In the genomic region with DNA sequence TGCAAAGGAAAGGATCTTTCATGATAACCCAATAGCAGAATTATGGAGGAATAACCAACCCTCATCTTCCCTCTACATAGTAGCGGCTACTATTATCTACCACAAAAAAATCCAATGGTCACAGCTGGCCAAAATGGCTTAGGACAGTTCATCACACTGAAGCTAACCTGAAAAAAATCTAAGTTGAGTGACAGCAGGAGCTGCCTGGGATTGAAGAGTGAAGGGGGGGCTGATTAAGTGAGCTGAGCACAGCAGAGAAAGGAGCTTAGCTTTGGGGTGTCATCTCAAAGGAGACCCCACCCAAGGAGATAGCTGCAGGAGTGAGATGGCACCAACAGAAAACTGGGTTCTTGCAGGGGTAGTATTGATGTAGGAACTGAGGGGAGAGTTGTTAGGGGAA, we compare ENCODE assay signal across 21 cellular contexts. TPM values are rescaled to one million over a fixed set of nuclear protein-coding genes. Genes with fewer than 3 reads are reported as not detected.
DNase-seq lines count a peak whose midpoint lies in the region; ATAC-seq, FAIRE-seq and TF ChIP-seq lines count a peak whose summit lies in the region.
"Had no signal": no experiment of that assay in that cellular context is flagged by ENCODE, and none has a peak within 500 bp of the region (broad histone marks: within the 10 kb centered on the region; RNA-seq: fewer than 3 reads in every experiment).

No MANE protein-coding gene starts in this region.

- ATAC-seq in A549 (no peak), right lobe of liver (no peak), natural killer cell (no peak), HG02884 (IDR thresholded peaks at IDR 0.05; ENCODE audit: unreplicated experiment) (no peak)
- ATAC-seq: stimulated activated naive CD8-positive, alpha-beta T cell treated with anti-CD3 and anti-CD28 coated beads, Interleukin-15, amount 100 ng/mL, for 72 hours had no signal

- H3K27ac Mint-ChIP-seq in CD4-positive, alpha-beta memory T cell, result peak overlapping the region in 6 of 7 donors; percentile 0 to 71 (median 13)
- H3K27ac Mint-ChIP-seq in natural killer cell (peak overlapping the region in 1 of 2 donors; percentile 14), CD14-positive monocyte (no peak overlapping the region)
- H3K27ac Mint-ChIP-seq: activated naive CD8-positive, alpha-beta T cell treated with anti-CD3 and anti-CD28 coated beads, Interleukin-2, amount 10 ng/mL, durations not matched to agents 7 days and 5 days; HFFc6 had no signal

- DNase-seq in A549 (ENCODE audit: low read depth in 1 of 2, low spot score in 1 of 2) (no peak), right lobe of liver (no peak), NCI-H524 treated with DMSO at 0.1 percent for 48 hours (lab: John Stamatoyannopoulos, UW) (no peak), natural killer cell (no peak), CD14-positive monocyte (ENCODE audit: low spot score) (no peak)
- DNase-seq in CD4-positive, alpha-beta memory T cell, result no peak
- DNase-seq: activated CD4-positive, alpha-beta T cell treated with anti-CD3 and anti-CD28 coated beads for 48 hours; activated naive CD8-positive, alpha-beta T cell treated with anti-CD3 and anti-CD28 coated beads, Interleukin-2, amount 10 ng/mL, durations not matched to agents 7 days and 5 days; effector CD8-positive, alpha-beta T cell; foreskin melanocyte; HFFc6; hippocampal formation; stimulated activated naive CD8-positive, alpha-beta T cell treated with anti-CD3 and anti-CD28 coated beads, Interleukin-15, amount 100 ng/mL, for 72 hours; tibial artery had no signal

- H3K27me3 Mint-ChIP-seq in CD4-positive, alpha-beta memory T cell, result no peaks in the 10 kb centered on the region
- H3K27me3 Mint-ChIP-seq in natural killer cell (ENCODE audit: low read depth in 2 of 2), result no peaks in the 10 kb centered on the region
- peaks cover 1 to 4% (median 2%) of the 10 kb centered on the region in 3 donors for H3K27me3 Mint-ChIP-seq in CD14-positive monocyte (ENCODE audit: low read depth in 3 of 3)
- H3K27me3 Mint-ChIP-seq: activated naive CD8-positive, alpha-beta T cell treated with anti-CD3 and anti-CD28 coated beads, Interleukin-2, amount 10 ng/mL, durations not matched to agents 7 days and 5 days; stimulated activated naive CD8-positive, alpha-beta T cell treated with anti-CD3 and anti-CD28 coated beads, Interleukin-15, amount 100 ng/mL, for 72 hours had no signal

- H3K9me3 ChIP-seq in A549, result no peaks in the 10 kb centered on the region
- H3K9me3 ChIP-seq in CD4-positive, alpha-beta memory T cell (ENCODE audit: control insufficient read depth in 1 of 2, low read length in 2 of 2), result no peaks in the 10 kb centered on the region
- H3K9me3 ChIP-seq in right lobe of liver, result no peaks in the 10 kb centered on the region
- H3K9me3 ChIP-seq: SJCRH30, tibial artery had no signal

- H3K36me3 ChIP-seq in CD4-positive, alpha-beta memory T cell (ENCODE audit: insufficient read depth, low read length), result no peaks in the 10 kb centered on the region
- H3K36me3 ChIP-seq in right lobe of liver, result no peaks in the 10 kb centered on the region
- H3K36me3 ChIP-seq: brain microvascular endothelial cell, SJCRH30, tibial artery had no signal

- TF ChIP-seq CTCF in A549 (IDR thresholded peaks at IDR 0.05) (no peak), VCaP (conservative IDR thresholded peaks at IDR 0.05) (no peak), right lobe of liver (IDR thresholded peaks at IDR 0.05) (no peak), natural killer cell (IDR thresholded peaks at IDR 0.05) (no peak), CD14-positive monocyte (IDR thresholded peaks at IDR 0.05) (no peak)

- H3K4me1 Mint-ChIP-seq in CD4-positive, alpha-beta memory T cell, result peaks cover 31 to 45% (median 36%) of the 10 kb centered on the region in 4 donors
- H3K4me1 Mint-ChIP-seq in natural killer cell (peaks cover 26 to 27% of the 10 kb centered on the region in 2 donors), CD14-positive monocyte (peaks cover 21% of the 10 kb centered on the region)

- H3K4me3 ChIP-seq in A549 (no peak overlapping the region), right lobe of liver (no peak overlapping the region)
- no peak overlapping the region for H3K4me3 ChIP-seq in CD4-positive, alpha-beta memory T cell (ENCODE audit: low read length in 2 of 2)
- H3K4me3 ChIP-seq: SJCRH30, tibial artery had no signal

- H3K27ac ChIP-seq in A549, result peak overlapping the region; percentile 25 to 34; a peak in 3 of 6 replicates
- H3K27ac ChIP-seq in CD4-positive, alpha-beta memory T cell (ENCODE audit: low read depth, low read length), result no peak overlapping the region
- peak overlapping the region; percentile 51; the same call in 1 of the 2 replicates for H3K27ac ChIP-seq in VCaP
- peak overlapping the region in 2 of 3 donors; percentile 2 to 89 for H3K27ac ChIP-seq in right lobe of liver
- H3K27ac ChIP-seq: brain microvascular endothelial cell, KMS-11, SJCRH30, tibial artery had no signal

- no peak for TF ChIP-seq EP300 in A549 (IDR thresholded peaks at IDR 0.05)

- H3K4me1 ChIP-seq in A549, result peaks cover 81% of the 10 kb centered on the region
- H3K4me1 ChIP-seq in CD4-positive, alpha-beta memory T cell (ENCODE audit: insufficient read depth, low read length), result peaks cover 36% of the 10 kb centered on the region
- peaks cover 0 to 70% (median 25%) of the 10 kb centered on the region in 4 donors for H3K4me1 ChIP-seq in right lobe of liver

- no peak overlapping the region for H3K4me2 ChIP-seq in A549
- H3K4me2 ChIP-seq: KMS-11 had no signal

- FAIRE-seq in A549 (lab: Jason Lieb, UNC), result no peak
- FAIRE-seq: RCC 7860 had no signal

- TF ChIP-seq POLR2A in A549 (IDR thresholded peaks at IDR 0.05; ENCODE audit: low read length) (no peak), right lobe of liver (IDR thresholded peaks at IDR 0.05) (no peak)

- H3K27me3 ChIP-seq in CD4-positive, alpha-beta memory T cell (ENCODE audit: insufficient read depth, low read length), result no peaks in the 10 kb centered on the region
- H3K27me3 ChIP-seq in right lobe of liver, result no peaks in the 10 kb centered on the region
- H3K27me3 ChIP-seq: brain microvascular endothelial cell, SJCRH30, tibial artery had no signal

- POLR2A ChIA-PET in A549 (lab: Yijun Ruan, JAX), result interaction anchor here (8.0 kb wide), 1 partner anchor 38 kb away, joined by 69 read pairs; no protein-coding TSS in a partner anchor
- POLR2A ChIA-PET in CD4-positive, alpha-beta memory T cell (lab: Charles Lee; ENCODE audit: partially characterized antibody), result interaction anchor here (1.3 to 9.2 kb wide), 3 partner anchors 11 to 38 kb away, joined by 3 to 104 read pairs (median 3); no protein-coding TSS in a partner anchor

- WGBS in A549 (ENCODE audit: missing lambda C conversion rate), result 86% methylated on average over 1 of the region's 1 CpG
- WGBS in right lobe of liver (ENCODE audit: insufficient coverage, low coverage, low lambda C conversion rate, missing lambda C conversion rate), result 91% methylated on average over 1 of the region's 1 CpG

- intact Hi-C loops in CD4-positive, alpha-beta memory T cell (cut with micrococcal nuclease), result no loop called here
- intact Hi-C loops in right lobe of liver (cut with DNase I) (no loop called here), natural killer cell (cut with micrococcal nuclease) (no loop called here), CD14-positive monocyte (cut with micrococcal nuclease) (loop anchor here in 1 of 2 donors (5.0 kb wide), 1 partner anchor 39 kb away; no protein-coding TSS in a partner anchor)

- no peak for TF ChIP-seq RAD21 in A549 (conservative IDR thresholded peaks at IDR 0.05 in 1 of 2, IDR thresholded peaks at IDR 0.05 in 1 of 2)

- H3K4me3 Mint-ChIP-seq in CD4-positive, alpha-beta memory T cell, result no peak overlapping the region
- H3K4me3 Mint-ChIP-seq in natural killer cell (no peak overlapping the region), CD14-positive monocyte (no peak overlapping the region)
- H3K4me3 Mint-ChIP-seq: activated naive CD8-positive, alpha-beta T cell treated with anti-CD3 and anti-CD28 coated beads, Interleukin-2, amount 10 ng/mL, durations not matched to agents 7 days and 5 days; HFFc6; neural crest cell; stimulated activated naive CD8-positive, alpha-beta T cell treated with anti-CD3 and anti-CD28 coated beads, Interleukin-15, amount 100 ng/mL, for 72 hours had no signal

- CTCF ChIA-PET in A549 (lab: Yijun Ruan, JAX), result interaction anchor here (0.6 to 10.9 kb wide), 8 partner anchors 12 to 773 kb away, joined by 3 to 72 read pairs (median 6); a partner anchor contains a TSS
- CTCF ChIA-PET in CD4-positive, alpha-beta memory T cell (lab: Charles Lee; ENCODE audit: partially characterized antibody), result interaction anchor here (0.8 to 17.1 kb wide), 7 partner anchors 8 to 451 kb away, joined by 3 to 346 read pairs (median 7); a partner anchor contains a TSS

- peaks cover 0 to 1% (median 0%) of the 10 kb centered on the region in 8 donors for H3K9me3 Mint-ChIP-seq in CD4-positive, alpha-beta memory T cell
- H3K9me3 Mint-ChIP-seq in natural killer cell (no peaks in the 10 kb centered on the region), CD14-positive monocyte (no peaks in the 10 kb centered on the region)
- H3K9me3 Mint-ChIP-seq: activated naive CD8-positive, alpha-beta T cell treated with anti-CD3 and anti-CD28 coated beads, Interleukin-2, amount 10 ng/mL, durations not matched to agents 7 days and 5 days; HFFc6; neural crest cell; stimulated activated naive CD8-positive, alpha-beta T cell treated with anti-CD3 and anti-CD28 coated beads, Interleukin-15, amount 100 ng/mL, for 72 hours had no signal

- H3K36me3 Mint-ChIP-seq in CD4-positive, alpha-beta memory T cell, result no peaks in the 10 kb centered on the region
- H3K36me3 Mint-ChIP-seq in natural killer cell (no peaks in the 10 kb centered on the region), CD14-positive monocyte (no peaks in the 10 kb centered on the region)

TF ChIP-seq in A549, 52 proteins besides CTCF, POLR2A, EP300 and RAD21 (continues in another document):
- TF ChIP-seq ZFP36 (IDR thresholded peaks at IDR 0.05; ENCODE audit: borderline replicate concordance, partially characterized antibody), result no peak
- no peak for TF ChIP-seq GATA3 (IDR thresholded peaks at IDR 0.05; ENCODE audit: borderline replicate concordance)
- TF ChIP-seq HDAC2 (IDR thresholded peaks at IDR 0.05), result no peak
- TF ChIP-seq EHF (CRISPR knock-in tag; IDR thresholded peaks at IDR 0.05), result no peak
- no peak for TF ChIP-seq CBX2 (IDR thresholded peaks at IDR 0.05; ENCODE audit: borderline replicate concordance, low read depth)
- TF ChIP-seq RCOR1 (IDR thresholded peaks at IDR 0.05; ENCODE audit: low read depth, low read length), result no peak

RNA-seq across cellular contexts. Expression of a gene that starts 33.6 kb away (rescaled TPM):
- polyA plus RNA-seq in A549 (2011; rRNA removed) (130 and 170 TPM in 2 replicates), A549 (2017; fragmentation: RNase III; extraction: RNeasy Plus Mini Kit Qiagen cat#74134 plus additional on column Dnase treatment) (39.7 to 51.3 TPM (median 45.1 TPM) in 3 replicates), CD14-positive monocyte (10 to 100 TPM; 32.0 to 42.3 TPM)
- polyA plus RNA-seq in A549 (2012; cell fraction: cytosol; rRNA removed), result 39.2 and 43.3 TPM in 2 replicates
- polyA plus RNA-seq in A549 (2012; cell fraction: nucleus; rRNA removed), result 258 and 267 TPM in 2 replicates
- 111 and 159 TPM in 2 replicates for polyA minus RNA-seq in A549 (2011; rRNA and poly(A)+ RNA removed)
- 100 to 1,000 TPM; 327 to 330 TPM for total RNA-seq in CD4-positive, alpha-beta memory T cell
- polyA plus RNA-seq in CD4-positive, alpha-beta memory T cell, result 10 to 100 TPM; 62.7 to 69.7 TPM
- total RNA-seq in right lobe of liver (100 to 1,000 TPM in 2 of 6 experiments, 10 to 100 TPM in 4; 34.0 to 153 (median 78.5) TPM), natural killer cell (1,000 to 10,000 TPM; 1,104 to 1,331 (median 1,220) TPM)

Comparison
In these comparisons a context has a peak if more than half of its experiments do, and no peak if none do; other contexts are left out.
1. H3K27ac Mint-ChIP-seq: peak in CD4-positive, alpha-beta memory T cell (6 of 7); none in CD14-positive monocyte (0 of 7).